ENCODE assay signal across 11 cellular contexts in genomic region chr10:102616071-102616770, GRCh38. TPM values are rescaled to one million over a fixed set of nuclear protein-coding genes. Genes with fewer than 3 reads are reported as not detected.
DNase-seq lines count a peak whose midpoint lies in the region; ATAC-seq and TF ChIP-seq lines count a peak whose summit lies in the region.
"Had no signal": no experiment of that assay in that cellular context is flagged by ENCODE, and none has a peak within 500 bp of the region (broad histone marks: within the 10 kb centered on the region; RNA-seq: fewer than 3 reads in every experiment).

No MANE protein-coding gene starts in this region.

- ATAC-seq in HG02571 (IDR thresholded peaks at IDR 0.05; ENCODE audit: unreplicated experiment) = peak; percentile 47
- no peak for ATAC-seq in foreskin keratinocyte
- no peak for ATAC-seq in GM18867 (IDR thresholded peaks at IDR 0.05; ENCODE audit: unreplicated experiment)

- no peaks in the 10 kb centered on the region; the same call in 1 of the 2 replicates for H3K36me3 ChIP-seq in BE2C
- peaks cover 5 to 15% of the 10 kb centered on the region in 2 donors for H3K36me3 ChIP-seq in mucosa of rectum (ENCODE audit: control insufficient read depth in 2 of 2, insufficient read depth in 2 of 2, low read length in 2 of 2)

- no peak overlapping the region for H3K4me3 Mint-ChIP-seq in activated T-helper 2 cell treated with anti-CD3 and anti-CD28 coated beads, Interferon-gamma antibody, Interleukin-2, Interleukin-4, amounts not matched to agents 10 μg/mL and 5 μg/mL and 100 μg/mL, durations not matched to agents 14 hours and 24 hours and 36 hours (ENCODE audit: low read depth)
- H3K4me3 Mint-ChIP-seq: activated naive CD8-positive, alpha-beta T cell had no signal

- peak overlapping the region; percentile 4 for H3K27ac Mint-ChIP-seq in activated T-helper 2 cell treated with anti-CD3 and anti-CD28 coated beads, Interferon-gamma antibody, Interleukin-2, Interleukin-4, amounts not matched to agents 10 μg/mL and 5 μg/mL and 100 μg/mL, durations not matched to agents 14 hours and 24 hours and 36 hours
- H3K27ac Mint-ChIP-seq: activated naive CD8-positive, alpha-beta T cell had no signal

- peak; percentile 27 for DNase-seq in BE2C
- no peak for DNase-seq in activated T-helper 2 cell treated with anti-CD3 and anti-CD28 coated beads, Interferon-gamma antibody, Interleukin-2, Interleukin-4, amounts not matched to agents 10 μg/mL and 5 μg/mL and 100 μg/mL, durations not matched to agents 14 hours and 24 hours and 36 hours (ENCODE audit: low spot score)
- no peak for DNase-seq in foreskin keratinocyte
- DNase-seq in SW 1271 (lab: John Stamatoyannopoulos, UW) = no peak
- no peak for DNase-seq in epidermal melanocyte (ENCODE audit: insufficient read length, low spot score)
- DNase-seq: NCI-H1694 had no signal

- H3K9me3 Mint-ChIP-seq in activated T-helper 2 cell treated with anti-CD3 and anti-CD28 coated beads, Interferon-gamma antibody, Interleukin-2, Interleukin-4, amounts not matched to agents 10 μg/mL and 5 μg/mL and 100 μg/mL, durations not matched to agents 14 hours and 24 hours and 36 hours = no peaks in the 10 kb centered on the region

- no peak for TF ChIP-seq CTCF in BE2C (IDR thresholded peaks at IDR 0.05; ENCODE audit: low read depth, low read length)
- no peak for TF ChIP-seq CTCF in foreskin keratinocyte (conservative IDR thresholded peaks at IDR 0.05)

- no peaks in the 10 kb centered on the region for H3K27me3 Mint-ChIP-seq in activated T-helper 2 cell treated with anti-CD3 and anti-CD28 coated beads, Interferon-gamma antibody, Interleukin-2, Interleukin-4, amounts not matched to agents 10 μg/mL and 5 μg/mL and 100 μg/mL, durations not matched to agents 14 hours and 24 hours and 36 hours (ENCODE audit: low read depth)
- H3K27me3 Mint-ChIP-seq: activated naive CD8-positive, alpha-beta T cell had no signal

- H3K4me1 ChIP-seq in BE2C (peaks cover 30% of the 10 kb centered on the region), mucosa of rectum (ENCODE audit: control insufficient read depth in 2 of 2, insufficient read depth in 2 of 2, low read length in 2 of 2) (peaks cover 18 to 35% of the 10 kb centered on the region in 2 donors), foreskin keratinocyte (no peaks in the 10 kb centered on the region)

- peak overlapping the region; percentile 43 to 56 for H3K27ac ChIP-seq in mucosa of rectum (ENCODE audit: low read depth in 2 of 2, low read length in 2 of 2)
- H3K27ac ChIP-seq in foreskin keratinocyte = no peak overlapping the region
- H3K27ac ChIP-seq: BLaER1 treated with 17β-estradiol and CSF1 and Interleukin-3, amounts not matched to agents 10 nM and 100 nM had no signal

- H3K27me3 ChIP-seq in BE2C (no peaks in the 10 kb centered on the region), mucosa of rectum (ENCODE audit: control insufficient read depth in 2 of 2, insufficient read depth in 2 of 2, low read length in 2 of 2) (no peaks in the 10 kb centered on the region), foreskin keratinocyte (no peaks in the 10 kb centered on the region)
- H3K27me3 ChIP-seq: BLaER1 treated with 17β-estradiol and CSF1 and Interleukin-3, amounts not matched to agents 10 nM and 100 nM had no signal

- intact Hi-C loops in activated T-helper 2 cell treated with anti-CD3 and anti-CD28 coated beads, Interferon-gamma antibody, Interleukin-2, Interleukin-4, amounts not matched to agents 10 μg/mL and 5 μg/mL and 100 μg/mL, durations not matched to agents 14 hours and 24 hours and 36 hours (cut with micrococcal nuclease) = no loop called here

- H3K9me3 ChIP-seq in BE2C = no peaks in the 10 kb centered on the region
- no peaks in the 10 kb centered on the region for H3K9me3 ChIP-seq in mucosa of rectum (ENCODE audit: control insufficient read depth in 2 of 2, low read length in 2 of 2)
- H3K9me3 ChIP-seq: BLaER1 treated with 17β-estradiol and CSF1 and Interleukin-3, amounts not matched to agents 10 nM and 100 nM had no signal

- peaks cover 9% of the 10 kb centered on the region for H3K36me3 Mint-ChIP-seq in activated T-helper 2 cell treated with anti-CD3 and anti-CD28 coated beads, Interferon-gamma antibody, Interleukin-2, Interleukin-4, amounts not matched to agents 10 μg/mL and 5 μg/mL and 100 μg/mL, durations not matched to agents 14 hours and 24 hours and 36 hours (ENCODE audit: low read depth)

- no peak overlapping the region for H3K4me3 ChIP-seq in BE2C (ENCODE audit: low read depth, low read length)
- H3K4me3 ChIP-seq in mucosa of rectum (ENCODE audit: low read length in 2 of 2) = no peak overlapping the region
- H3K4me3 ChIP-seq: BLaER1 treated with 17β-estradiol and CSF1 and Interleukin-3, amounts not matched to agents 10 nM and 100 nM had no signal

- peaks cover 7% of the 10 kb centered on the region for H3K4me1 Mint-ChIP-seq in activated T-helper 2 cell treated with anti-CD3 and anti-CD28 coated beads, Interferon-gamma antibody, Interleukin-2, Interleukin-4, amounts not matched to agents 10 μg/mL and 5 μg/mL and 100 μg/mL, durations not matched to agents 14 hours and 24 hours and 36 hours (ENCODE audit: low read depth)

- H3K9ac ChIP-seq in mucosa of rectum (ENCODE audit: low read depth in 1 of 2, low read length in 2 of 2) = no peak overlapping the region

RNA-seq across cellular contexts. Expression of gene TRIM8, which starts 28.1 kb away (rescaled TPM):
- polyA plus RNA-seq in BE2C (2012; ENCODE audit: insufficient read depth, insufficient read length, low read depth) = 148 TPM
- total RNA-seq in activated T-helper 2 cell treated with anti-CD3 and anti-CD28 coated beads, Interferon-gamma antibody, Interleukin-2, Interleukin-4, amounts not matched to agents 10 μg/mL and 5 μg/mL and 100 μg/mL, durations not matched to agents 14 hours and 24 hours and 36 hours = 76.7 and 82.9 TPM in 2 replicates
- total RNA-seq in foreskin keratinocyte = 57.9 and 65.4 TPM in 2 replicates
- polyA plus RNA-seq in foreskin keratinocyte = 59.3 and 62.8 TPM in 2 replicates
